In the genomic region with DNA sequence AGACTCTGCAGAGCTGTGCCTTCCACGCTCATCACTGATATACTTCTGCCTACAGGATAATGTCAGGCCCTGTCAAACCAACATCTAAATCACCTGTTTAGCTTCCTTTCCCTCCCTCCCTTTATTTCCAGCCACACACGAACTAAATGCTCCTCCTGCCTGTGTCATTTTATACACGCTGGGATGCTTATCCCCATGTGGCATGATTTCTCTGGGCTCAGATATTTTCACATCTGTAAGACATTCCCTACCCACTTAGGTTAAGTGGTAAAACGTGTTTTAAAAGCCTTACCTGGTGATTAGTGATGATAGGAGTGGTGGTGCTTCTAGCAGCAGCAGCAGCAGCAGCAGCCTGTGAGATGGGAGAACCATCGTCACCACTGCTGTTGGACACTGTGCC, we compare ENCODE assay signal across 23 cellular contexts.
"Had no signal": no experiment of that assay in that cellular context is flagged by ENCODE, and none has a peak within 500 bp of the region (broad histone marks: within the 10 kb centered on the region; RNA-seq: fewer than 3 reads in every experiment).

No MANE protein-coding gene starts in this region.

- FAIRE-seq: HTR-8/SVneo had no signal

- DNase-seq: KBM-7; MV-4-11; NCI-H1048; NCI-H1105; NCI-H1436 treated with DMSO at 0.1 percent for 48 hours; NCI-H1694; NCI-H187 treated with DMSO at 0.1 percent for 48 hours; NCI-H2029 treated with DMSO at 0.1 percent for 48 hours; NCI-H2171 treated with DMSO at 0.1 percent for 48 hours; NCI-H226; NCI-H446; NCI-H510A; NCI-H524 treated with DMSO at 0.1 percent for 48 hours; NCI-H69; NCI-H774; NK-92 treated with Interleukin-12 subunit alpha and Interleukin-12 subunit beta, amount 100 ng/mL, for 24 hours; PC-3; SHP77; T-helper 1 cell had no signal

- H3K27ac ChIP-seq: HL-60, RWPE1 had no signal

- ATAC-seq: Panc1, PC-3 had no signal
